In the genomic region with DNA sequence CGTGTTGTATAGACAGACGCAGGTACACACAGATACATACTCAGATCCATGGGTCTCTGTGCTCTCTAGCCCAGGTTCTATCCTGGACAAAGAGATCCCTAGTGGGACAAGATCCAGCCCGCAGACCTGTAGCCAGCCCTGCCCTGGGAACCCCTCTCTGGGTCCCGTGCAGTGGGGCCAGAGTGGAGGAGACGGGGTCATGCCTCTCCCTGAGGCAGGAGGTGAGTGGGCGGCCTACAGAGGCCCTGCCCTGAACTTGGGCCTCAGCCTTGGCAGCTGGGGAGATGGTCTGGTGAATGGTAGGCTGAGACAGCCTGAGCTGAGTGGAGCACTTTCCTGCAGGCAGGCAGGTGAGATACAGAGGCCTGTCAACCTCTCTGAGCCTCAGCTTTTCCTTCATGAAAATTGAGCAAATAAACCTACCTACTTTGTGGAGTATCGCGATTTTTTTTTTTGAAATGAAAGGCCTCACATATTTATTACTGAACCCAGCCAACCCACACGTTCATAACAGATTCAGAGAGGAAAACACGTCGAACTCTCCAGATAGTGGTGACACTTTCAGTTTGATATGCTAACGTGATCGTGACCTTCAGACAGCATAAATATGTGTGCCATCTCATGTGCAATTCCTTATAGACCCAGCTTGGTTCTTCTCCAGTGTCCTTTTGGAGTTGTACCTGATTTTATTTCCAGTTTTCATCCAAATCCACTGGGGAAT, we compare ENCODE assay signal across 10 cellular contexts. TPM values are rescaled to one million over a fixed set of nuclear protein-coding genes. Genes with fewer than 3 reads are reported as not detected.
DNase-seq lines count a peak whose midpoint lies in the region; ATAC-seq and TF ChIP-seq lines count a peak whose summit lies in the region.
"Had no signal": no experiment of that assay in that cellular context is flagged by ENCODE, and none has a peak within 500 bp of the region (broad histone marks: within the 10 kb centered on the region; RNA-seq: fewer than 3 reads in every experiment).

No MANE protein-coding gene starts in this region.

- no peak for DNase-seq in Panc1 (ENCODE audit: low read depth, low spot score)
- no peak for DNase-seq in mesenteric fat pad (ENCODE audit: low spot score)
- DNase-seq in EL: no peak
- no peak for DNase-seq in left colon
- no peak for DNase-seq in DMS 273 (lab: John Stamatoyannopoulos, UW; ENCODE audit: unreplicated experiment)
- DNase-seq: Calu3, NCI-H82 had no signal

- H3K4me1 Mint-ChIP-seq in dendritic cell treated with granulocyte-macrophage colony-stimulating factor and Interleukin-4, amounts not matched to agents 40 ng/mL and 50 ng/mL, for 4 days (ENCODE audit: low read depth): peaks cover 52% of the 10 kb centered on the region

- H3K36me3 Mint-ChIP-seq in dendritic cell treated with granulocyte-macrophage colony-stimulating factor and Interleukin-4, amounts not matched to agents 40 ng/mL and 50 ng/mL, for 4 days (ENCODE audit: low read depth): peaks cover 14% of the 10 kb centered on the region

- in situ Hi-C loops in Panc1 (cut with HindIII; ENCODE audit: low pct_unique_long_range_greater_than_20kb, low sequenced_read_pairs): no loop called here

- H3K4me3 ChIP-seq in BLaER1: no peak overlapping the region
- no peak overlapping the region for H3K4me3 ChIP-seq in Panc1 (ENCODE audit: low read depth in 2 of 2, low read length in 2 of 2)
- H3K4me3 ChIP-seq in rectal smooth muscle tissue (ENCODE audit: low read length): no peak overlapping the region

- POLR2A ChIA-PET in Panc1 (lab: Charles Lee): interaction anchor here (0.9 kb wide), 1 partner anchor 8 kb away, joined by 3 read pairs; no protein-coding TSS in a partner anchor

- H3K27ac Mint-ChIP-seq in dendritic cell treated with granulocyte-macrophage colony-stimulating factor and Interleukin-4, amounts not matched to agents 40 ng/mL and 50 ng/mL, for 4 days: peak overlapping the region; percentile 67

- H3K9me3 Mint-ChIP-seq in dendritic cell treated with granulocyte-macrophage colony-stimulating factor and Interleukin-4, amounts not matched to agents 40 ng/mL and 50 ng/mL, for 4 days: no peaks in the 10 kb centered on the region

- peaks cover 2% of the 10 kb centered on the region for H3K27me3 Mint-ChIP-seq in dendritic cell treated with granulocyte-macrophage colony-stimulating factor and Interleukin-4, amounts not matched to agents 40 ng/mL and 50 ng/mL, for 4 days

- intact Hi-C loops in Panc1 (cut with micrococcal nuclease; ENCODE audit: unreplicated experiment): no loop called here
- intact Hi-C loops in dendritic cell treated with granulocyte-macrophage colony-stimulating factor and Interleukin-4, amounts not matched to agents 40 ng/mL and 50 ng/mL, for 4 days (cut with micrococcal nuclease): loop anchor here (5.0 kb wide), 1 partner anchor 132 kb away; a partner anchor contains a TSS
- intact Hi-C loops in left colon (cut with DNase I, micrococcal nuclease): no loop called here

- TF ChIP-seq CTCF in Panc1 (IDR thresholded peaks at IDR 0.05): no peak

- H3K27ac ChIP-seq in BLaER1: peak overlapping the region; percentile 64
- H3K27ac ChIP-seq in Panc1 (ENCODE audit: low read length): peak overlapping the region; percentile 48; the same call in 1 of the 2 replicates
- no peak overlapping the region for H3K27ac ChIP-seq in rectal smooth muscle tissue (ENCODE audit: low read depth, low read length)

- H3K9ac ChIP-seq in BLaER1 (peak overlapping the region; percentile 2), rectal smooth muscle tissue (ENCODE audit: low read length) (peak overlapping the region; percentile 62)

- no peaks in the 10 kb centered on the region for H3K27me3 ChIP-seq in BLaER1
- H3K27me3 ChIP-seq in Panc1 (ENCODE audit: control insufficient read depth, insufficient read depth, low read length): no peaks in the 10 kb centered on the region
- H3K27me3 ChIP-seq in rectal smooth muscle tissue (ENCODE audit: control insufficient read depth, insufficient read depth, low read length): no peaks in the 10 kb centered on the region

- BruUV-seq in Panc1 (replicated peaks; lab: Mats Ljungman, UMichigan): no TSS peak

- H3K36me3 ChIP-seq in BLaER1 (no peaks in the 10 kb centered on the region), Panc1 (ENCODE audit: control insufficient read depth, insufficient read depth, low read length) (no peaks in the 10 kb centered on the region; the same call in 1 of the 2 replicates), rectal smooth muscle tissue (ENCODE audit: control insufficient read depth, insufficient read depth, low read length) (no peaks in the 10 kb centered on the region)

- peaks cover 65% of the 10 kb centered on the region for H3K4me1 ChIP-seq in BLaER1
- H3K4me1 ChIP-seq in Panc1 (ENCODE audit: control insufficient read depth, insufficient read depth, low read length): peaks cover 10% of the 10 kb centered on the region
- H3K4me1 ChIP-seq in rectal smooth muscle tissue (ENCODE audit: control insufficient read depth, insufficient read depth, low read length): peaks cover 8% of the 10 kb centered on the region

- ATAC-seq in Panc1 (no peak), left colon (no peak)

- H3K4me2 ChIP-seq in BLaER1: peak overlapping the region; percentile 50

- CTCF ChIA-PET in Panc1 (lab: Charles Lee): no interaction called here

- H4K20me1 ChIP-seq in BLaER1: peaks cover 14% of the 10 kb centered on the region

- no peaks in the 10 kb centered on the region for H3K9me3 ChIP-seq in BLaER1
- no peaks in the 10 kb centered on the region for H3K9me3 ChIP-seq in Panc1 (ENCODE audit: control insufficient read depth, insufficient read depth, low read depth, low read length)

- no peak overlapping the region for H3K4me3 Mint-ChIP-seq in dendritic cell treated with granulocyte-macrophage colony-stimulating factor and Interleukin-4, amounts not matched to agents 40 ng/mL and 50 ng/mL, for 4 days

RNA-seq across cellular contexts. Expression of a gene that starts 3.4 kb away (rescaled TPM):
- total RNA-seq in Panc1 (2021; ENCODE audit: unreplicated experiment) (130 TPM), mesenteric fat pad (320 TPM), left colon (100 to 1,000 TPM; 361 to 374 TPM)
- polyA plus RNA-seq in Panc1 (2012; ENCODE audit: insufficient read length): 179 TPM

RNA-seq across cellular contexts. Expression of a gene that starts 10.6 kb away (rescaled TPM):
- 2.5 TPM for total RNA-seq in Panc1 (2021; ENCODE audit: unreplicated experiment)
- polyA plus RNA-seq in Panc1 (2012; ENCODE audit: insufficient read length): 2.2 TPM
- 2.8 TPM for total RNA-seq in mesenteric fat pad
- 1 to 10 TPM; 4.3 to 6.1 TPM for total RNA-seq in left colon

RNA-seq across cellular contexts. Expression of a gene that starts 38.0 kb away (rescaled TPM):
- total RNA-seq in Panc1 (2021; ENCODE audit: unreplicated experiment) (209 TPM), mesenteric fat pad (68.4 TPM), left colon (100 to 1,000 TPM; 106 to 148 TPM)
- polyA plus RNA-seq in Panc1 (2012; ENCODE audit: insufficient read length): 226 TPM

RNA-seq across cellular contexts. Expression of a gene that starts 55.5 kb away (rescaled TPM):
- total RNA-seq in Panc1 (2021; ENCODE audit: unreplicated experiment): 36.3 TPM
- 24.0 TPM for polyA plus RNA-seq in Panc1 (2012; ENCODE audit: insufficient read length)
- total RNA-seq in mesenteric fat pad: 48.7 TPM
- 100 to 1,000 TPM; 105 to 109 TPM for total RNA-seq in left colon

RNA-seq across cellular contexts. Expression of a gene that starts 58.6 kb away (rescaled TPM):
- total RNA-seq in Panc1 (2021; ENCODE audit: unreplicated experiment) (0.98 TPM), mesenteric fat pad (not detected), left colon (1 to 10 TPM; 2.5 to 4.3 TPM)
- polyA plus RNA-seq in Panc1 (2012; ENCODE audit: insufficient read length): 1.6 TPM
